ENCODE assay signal across 27 cellular contexts in genomic region chr1:204033321-204033720, GRCh38.
"Had no signal": no experiment of that assay in that cellular context is flagged by ENCODE, and none has a peak within 500 bp of the region (broad histone marks: within the 10 kb centered on the region; RNA-seq: fewer than 3 reads in every experiment).

No MANE protein-coding gene starts in this region.

- ATAC-seq: left colon; left lung; lower lobe of right lung; naive thymus-derived CD8-positive, alpha-beta T cell; pancreas; right cardiac atrium; stimulated activated memory B cell treated with anti-CD40 and anti-IgM and Interleukin-4, amounts not matched to agents 10 μg/mL and 1 μg/mL and 100 μg/mL, for 72 hours; stimulated activated naive CD8-positive, alpha-beta T cell treated with anti-CD3 and anti-CD28 coated beads, Interleukin-15, amount 100 ng/mL, for 72 hours had no signal

- H3K27ac Mint-ChIP-seq: immature natural killer cell; naive thymus-derived CD8-positive, alpha-beta T cell; nephron; stimulated activated memory B cell treated with anti-CD40 and anti-IgM and Interleukin-4, amounts not matched to agents 10 μg/mL and 1 μg/mL and 100 μg/mL, for 72 hours; stimulated activated naive CD8-positive, alpha-beta T cell treated with anti-CD3 and anti-CD28 coated beads, Interleukin-15, amount 100 ng/mL, for 72 hours had no signal

- H3K36me3 ChIP-seq: left lung, lower lobe of right lung, pancreas, prostate gland, sigmoid colon, spleen, tibial nerve, upper lobe of left lung, vagina had no signal

- H3K4me3 Mint-ChIP-seq: immature natural killer cell; naive thymus-derived CD8-positive, alpha-beta T cell; nephron; stimulated activated memory B cell treated with anti-CD40 and anti-IgM and Interleukin-4, amounts not matched to agents 10 μg/mL and 1 μg/mL and 100 μg/mL, for 72 hours; stimulated activated naive CD8-positive, alpha-beta T cell treated with anti-CD3 and anti-CD28 coated beads, Interleukin-15, amount 100 ng/mL, for 72 hours had no signal

- H3K27ac ChIP-seq: left lung, lower lobe of right lung, pancreas, prostate gland, sigmoid colon, spleen, tibial nerve, upper lobe of left lung, vagina had no signal

- H3K4me1 ChIP-seq: left lung, lower lobe of right lung, pancreas, prostate gland, spleen, tibial nerve, upper lobe of left lung, vagina had no signal

- H3K4me3 ChIP-seq: left lung, lower lobe of right lung, pancreas, prostate gland, sigmoid colon, spleen, tibial nerve, upper lobe of left lung, vagina had no signal

- DNase-seq: hypothalamus; immature natural killer cell; kidney; left colon; left lung; lower lobe of right lung; mammary epithelial cell; naive thymus-derived CD8-positive, alpha-beta T cell; nucleus accumbens; pancreas; retina; right cardiac atrium; sigmoid colon; small intestine; spleen; stimulated activated CD4-positive, alpha-beta T cell treated with anti-CD3 and anti-CD28 coated beads, Interleukin-4, amount 100 ng/mL, for 4 hours; stimulated activated CD8-positive, alpha-beta memory T cell treated with anti-CD3 and anti-CD28 coated beads, Interleukin-4, amount 100 ng/mL, for 48 hours; stimulated activated naive CD4-positive, alpha-beta T cell treated with Interleukin-2 at 50 U/mL for 16 hours; stimulated activated naive CD8-positive, alpha-beta T cell treated with anti-CD3 and anti-CD28 coated beads, Interleukin-15, amount 100 ng/mL, for 72 hours; substantia nigra; upper lobe of left lung had no signal

- H3K9me3 Mint-ChIP-seq: immature natural killer cell; naive thymus-derived CD8-positive, alpha-beta T cell; nephron; stimulated activated memory B cell treated with anti-CD40 and anti-IgM and Interleukin-4, amounts not matched to agents 10 μg/mL and 1 μg/mL and 100 μg/mL, for 72 hours; stimulated activated naive CD8-positive, alpha-beta T cell treated with anti-CD3 and anti-CD28 coated beads, Interleukin-15, amount 100 ng/mL, for 72 hours had no signal

- H3K27me3 Mint-ChIP-seq: stimulated activated naive CD8-positive, alpha-beta T cell treated with anti-CD3 and anti-CD28 coated beads, Interleukin-15, amount 100 ng/mL, for 72 hours had no signal

- H3K36me3 Mint-ChIP-seq: immature natural killer cell; naive thymus-derived CD8-positive, alpha-beta T cell; stimulated activated memory B cell treated with anti-CD40 and anti-IgM and Interleukin-4, amounts not matched to agents 10 μg/mL and 1 μg/mL and 100 μg/mL, for 72 hours had no signal

- FAIRE-seq: islet of Langerhans, kidney, pancreas, small intestine had no signal

- H3K27me3 ChIP-seq: left lung, pancreas, sigmoid colon, tibial nerve, upper lobe of left lung, vagina had no signal

- H3K4me1 Mint-ChIP-seq: immature natural killer cell; naive thymus-derived CD8-positive, alpha-beta T cell; nephron; stimulated activated memory B cell treated with anti-CD40 and anti-IgM and Interleukin-4, amounts not matched to agents 10 μg/mL and 1 μg/mL and 100 μg/mL, for 72 hours; stimulated activated naive CD8-positive, alpha-beta T cell treated with anti-CD3 and anti-CD28 coated beads, Interleukin-15, amount 100 ng/mL, for 72 hours had no signal
